Comparison of ENCODE assay signal across 1 cellular context in genomic region chr12:55051197-55051920, GRCh38.
TF ChIP-seq lines count a peak whose summit lies in the region.

No MANE protein-coding gene starts in this region.

TF ChIP-seq in H1, 55 proteins besides CTCF, POLR2A, EP300 and RAD21:
- TF ChIP-seq RNF2 (IDR thresholded peaks at IDR 0.05; ENCODE audit: borderline replicate concordance, low read depth, low read length, missing control alignments, poor library complexity, severe bottlenecking) (no peak), SAP30 (IDR thresholded peaks at IDR 0.05; ENCODE audit: insufficient read depth, insufficient replicate concordance, low read length) (no peak), BCL11A (IDR thresholded peaks at IDR 0.05; ENCODE audit: low read depth in 2 of 2, low read length in 2 of 2) (no peak), PHF8 (conservative IDR thresholded peaks at IDR 0.05; ENCODE audit: low read depth, low read length) (no peak), JUND (IDR thresholded peaks at IDR 0.05; ENCODE audit: low read length) (no peak), RXRA (IDR thresholded peaks at IDR 0.05; ENCODE audit: insufficient read depth, low read depth, low read length) (no peak), CHD7 (IDR thresholded peaks at IDR 0.05; ENCODE audit: insufficient replicate concordance, low read length) (no peak), NANOG (IDR thresholded peaks at IDR 0.05; ENCODE audit: insufficient read depth, low read depth, low read length, poor library complexity, severe bottlenecking) (no peak), BRCA1 (IDR thresholded peaks at IDR 0.05; ENCODE audit: low read depth, low read length) (no peak), YY1 (IDR thresholded peaks at IDR 0.05; ENCODE audit: low read depth, low read length) (no peak), KDM4A (IDR thresholded peaks at IDR 0.05; ENCODE audit: low read depth, low read length, severe bottlenecking) (no peak), GABPA (IDR thresholded peaks at IDR 0.05; ENCODE audit: borderline replicate concordance, insufficient read depth, low read length) (no peak), EGR1 (IDR thresholded peaks at IDR 0.05; ENCODE audit: borderline replicate concordance, low read depth, low read length) (no peak), USF2 (IDR thresholded peaks at IDR 0.05; ENCODE audit: low read length) (no peak), TAF1 (IDR thresholded peaks at IDR 0.05; ENCODE audit: low read depth, low read length) (no peak)
